In genomic region chr21:45901061-45901690, GRCh38 we compare ENCODE assay signal across 1 cellular context.
TF ChIP-seq lines count a peak whose summit lies in the region.

No MANE protein-coding gene starts in this region.

TF ChIP-seq in HepG2, 621 proteins besides CTCF, POLR2A, EP300 and RAD21:
- TF ChIP-seq AHDC1 (CRISPR knock-in tag; IDR thresholded peaks at IDR 0.05; ENCODE audit: borderline replicate concordance): no peak
- no peak for TF ChIP-seq ZNF788 (CRISPR knock-in tag; IDR thresholded peaks at IDR 0.05; ENCODE audit: borderline replicate concordance)
- TF ChIP-seq SRY (CRISPR knock-in tag; IDR thresholded peaks at IDR 0.05): no peak
- TF ChIP-seq ZNF225 (CRISPR knock-in tag; IDR thresholded peaks at IDR 0.05): no peak
- TF ChIP-seq ZSCAN21 (CRISPR knock-in tag; IDR thresholded peaks at IDR 0.05; ENCODE audit: borderline replicate concordance): no peak
- no peak for TF ChIP-seq JDP2 (CRISPR knock-in tag; IDR thresholded peaks at IDR 0.05; ENCODE audit: borderline replicate concordance)
- no peak for TF ChIP-seq SOX5 (CRISPR knock-in tag; IDR thresholded peaks at IDR 0.05; ENCODE audit: borderline replicate concordance)
- TF ChIP-seq PHF5A (CRISPR knock-in tag; IDR thresholded peaks at IDR 0.05; ENCODE audit: low read depth, unreplicated experiment): no peak
- TF ChIP-seq CERS6 (CRISPR knock-in tag; IDR thresholded peaks at IDR 0.05): no peak
- no peak for TF ChIP-seq ZKSCAN8 (CRISPR knock-in tag; IDR thresholded peaks at IDR 0.05; ENCODE audit: borderline replicate concordance)
- no peak for TF ChIP-seq ZBTB3 (CRISPR knock-in tag; IDR thresholded peaks at IDR 0.05; ENCODE audit: borderline replicate concordance, low read depth)
- TF ChIP-seq, protein P1, sequence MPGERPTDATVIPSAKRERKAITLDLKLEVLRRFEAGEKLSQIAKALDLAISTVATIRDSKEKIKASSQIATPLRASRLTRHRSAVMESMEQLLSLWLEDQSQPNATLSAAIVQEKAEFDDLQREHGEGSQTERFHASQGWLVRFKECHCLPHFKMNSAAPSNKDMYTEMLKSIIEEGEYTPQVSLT (CRISPR knock-in tag; IDR thresholded peaks at IDR 0.05; ENCODE audit: borderline replicate concordance, low read depth): no peak
- TF ChIP-seq, protein P2, sequence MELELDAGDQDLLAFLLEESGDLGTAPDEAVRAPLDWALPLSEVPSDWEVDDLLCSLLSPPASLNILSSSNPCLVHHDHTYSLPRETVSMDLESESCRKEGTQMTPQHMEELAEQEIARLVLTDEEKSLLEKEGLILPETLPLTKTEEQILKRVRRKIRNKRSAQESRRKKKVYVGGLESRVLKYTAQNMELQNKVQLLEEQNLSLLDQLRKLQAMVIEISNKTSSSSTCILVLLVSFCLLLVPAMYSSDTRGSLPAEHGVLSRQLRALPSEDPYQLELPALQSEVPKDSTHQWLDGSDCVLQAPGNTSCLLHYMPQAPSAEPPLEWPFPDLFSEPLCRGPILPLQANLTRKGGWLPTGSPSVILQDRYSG (CRISPR knock-in tag; IDR thresholded peaks at IDR 0.05): no peak
- TF ChIP-seq SRSF9 (IDR thresholded peaks at IDR 0.05; ENCODE audit: borderline replicate concordance, insufficient read depth, low read depth, low read length, poor library complexity, severe bottlenecking): no peak
